ENCODE assay signal across 10 cellular contexts in genomic region chr14:61343471-61343870, GRCh38. TPM values are rescaled to one million over a fixed set of nuclear protein-coding genes. Genes with fewer than 3 reads are reported as not detected.
A peak's percentile ranks its signal among the peaks of the same experiment; 100 is the strongest.
DNase-seq lines count a peak whose midpoint lies in the region; ATAC-seq, FAIRE-seq and TF ChIP-seq lines count a peak whose summit lies in the region.
"Had no signal": no experiment of that assay in that cellular context is flagged by ENCODE, and none has a peak within 500 bp of the region (broad histone marks: within the 10 kb centered on the region; RNA-seq: fewer than 3 reads in every experiment).

No MANE protein-coding gene starts in this region.

- in situ Hi-C loops in GM23248 (cut with MboI) = no loop called here

- no peaks in the 10 kb centered on the region for H3K9me3 ChIP-seq in GM23248 (ENCODE audit: low read depth)
- no peaks in the 10 kb centered on the region for H3K9me3 ChIP-seq in gastroesophageal sphincter
- no peaks in the 10 kb centered on the region for H3K9me3 ChIP-seq in small intestine (ENCODE audit: control insufficient read depth, low read depth)

- no peaks in the 10 kb centered on the region for H3K4me1 ChIP-seq in GM23248 (ENCODE audit: insufficient read depth)
- H3K4me1 ChIP-seq in gastroesophageal sphincter = peaks cover 0 to 43% (median 6%) of the 10 kb centered on the region in 3 donors
- H3K4me1 ChIP-seq in small intestine (ENCODE audit: control insufficient read depth in 2 of 2, insufficient read depth in 1 of 2, low read depth in 1 of 2, low read length in 1 of 2) = no peaks in the 10 kb centered on the region

- H4K20me1 ChIP-seq in GM23248 (ENCODE audit: insufficient read depth) = no peaks in the 10 kb centered on the region

- H3K27me3 ChIP-seq in GM23248 (replicated peaks; ENCODE audit: insufficient read depth) (no peaks in the 10 kb centered on the region; the same call in 1 of the 2 replicates), gastroesophageal sphincter (no peaks in the 10 kb centered on the region), small intestine (ENCODE audit: control insufficient read depth in 2 of 2, insufficient read depth in 2 of 2, low read length in 2 of 2) (peaks cover 0 to under 1% of the 10 kb centered on the region in 2 donors)

- H3K27ac Mint-ChIP-seq in activated CD8-positive, alpha-beta T cell treated with anti-CD3 and anti-CD28 coated beads, Interleukin-2, amount 10 ng/mL, durations not matched to agents 7 days and 5 days = peak overlapping the region; percentile 90
- H3K27ac Mint-ChIP-seq: WTC11 had no signal

- no peaks in the 10 kb centered on the region for H3K27me3 Mint-ChIP-seq in activated CD8-positive, alpha-beta T cell treated with anti-CD3 and anti-CD28 coated beads, Interleukin-2, amount 10 ng/mL, durations not matched to agents 7 days and 5 days (ENCODE audit: low read depth)

- H3K36me3 ChIP-seq in GM23248 (ENCODE audit: low read depth) (no peaks in the 10 kb centered on the region), gastroesophageal sphincter (no peaks in the 10 kb centered on the region), small intestine (ENCODE audit: control insufficient read depth in 2 of 2, insufficient read depth in 2 of 2, low read length in 2 of 2) (no peaks in the 10 kb centered on the region)

- no peak for TF ChIP-seq POLR2A in gastroesophageal sphincter (IDR thresholded peaks at IDR 0.05)

- H3K27ac ChIP-seq in GM23248 (no peak overlapping the region), gastroesophageal sphincter (peak overlapping the region in 3 of 4 donors; percentile 48 to 73 (median 59)), small intestine (ENCODE audit: low read depth in 1 of 2, low read length in 1 of 2) (peak overlapping the region; percentile 47 to 72)

- no peak overlapping the region for H3K4me2 ChIP-seq in GM23248 (ENCODE audit: unreplicated experiment)

- H2AFZ ChIP-seq in GM23248 = no peak overlapping the region

- TF ChIP-seq CTCF in gastroesophageal sphincter (IDR thresholded peaks at IDR 0.05) = no peak

- ATAC-seq in activated CD8-positive, alpha-beta T cell treated with anti-CD3 and anti-CD28 coated beads, Interleukin-2, amount 10 ng/mL, durations not matched to agents 7 days and 5 days = no peak
- ATAC-seq in gastroesophageal sphincter = peak; percentile 48
- ATAC-seq in HG03469 (IDR thresholded peaks at IDR 0.05; ENCODE audit: unreplicated experiment) = no peak
- ATAC-seq: WTC11 had no signal

- no peak for TF ChIP-seq EP300 in gastroesophageal sphincter (IDR thresholded peaks at IDR 0.05)

- H3K4me3 Mint-ChIP-seq in activated CD8-positive, alpha-beta T cell treated with anti-CD3 and anti-CD28 coated beads, Interleukin-2, amount 10 ng/mL, durations not matched to agents 7 days and 5 days = peak overlapping the region; percentile 72
- H3K4me3 Mint-ChIP-seq: WTC11 had no signal

- no peaks in the 10 kb centered on the region for H3F3A ChIP-seq in GM23248 (ENCODE audit: insufficient read depth)

- DNase-seq in GM23248 (peak; percentile 29), small intestine (no peak), NCI-H2196 (lab: John Stamatoyannopoulos, UW; ENCODE audit: unreplicated experiment) (no peak), NCI-H187 treated with DMSO at 0.1 percent for 48 hours (lab: John Stamatoyannopoulos, UW) (no peak)
- DNase-seq in activated CD8-positive, alpha-beta T cell treated with anti-CD3 and anti-CD28 coated beads, Interleukin-2, amount 10 ng/mL, durations not matched to agents 7 days and 5 days = no peak
- DNase-seq: left cardiac atrium, NCI-H2171 treated with DMSO at 0.1 percent for 48 hours had no signal

- 0 to 3% methylated on average over 1 of the region's 1 CpG for WGBS in GM23248 (ENCODE audit: low coverage in 1 of 2, low lambda C conversion rate in 2 of 2, missing lambda C conversion rate in 2 of 2), 2 experiments
- 60% methylated on average over 1 of the region's 1 CpG for WGBS in gastroesophageal sphincter (ENCODE audit: low coverage in 1 of 2), 2 donors
- 71 to 87% (median 71%) methylated on average over 1 of the region's 1 CpG for WGBS in small intestine, 3 donors

- peaks cover 81% of the 10 kb centered on the region for H3K36me3 Mint-ChIP-seq in activated CD8-positive, alpha-beta T cell treated with anti-CD3 and anti-CD28 coated beads, Interleukin-2, amount 10 ng/mL, durations not matched to agents 7 days and 5 days (ENCODE audit: low read depth)
- H3K36me3 Mint-ChIP-seq: WTC11 had no signal

- H3K9ac ChIP-seq in GM23248 = no peak overlapping the region

- CTCF ChIA-PET in activated CD8-positive, alpha-beta T cell treated with anti-CD3 and anti-CD28 coated beads, Interleukin-2, amount 10 ng/mL, durations not matched to agents 7 days and 5 days (lab: Charles Lee) = interaction anchor here (1.0 to 6.0 kb wide), 11 partner anchors 9 to 494 kb away, joined by 3 to 42 read pairs (median 5); no protein-coding TSS in a partner anchor

- no peak for FAIRE-seq in small intestine (lab: Jason Lieb, UNC)

- H3K9me2 ChIP-seq in GM23248 (ENCODE audit: insufficient read depth) = no peaks in the 10 kb centered on the region

- POLR2A ChIA-PET in activated CD8-positive, alpha-beta T cell treated with anti-CD3 and anti-CD28 coated beads, Interleukin-2, amount 10 ng/mL, durations not matched to agents 7 days and 5 days (lab: Charles Lee) = interaction anchor here (1.1 to 13.2 kb wide), 11 partner anchors 11 to 134 kb away, joined by 3 to 177 read pairs (median 6); partner anchors contain the start of gene PRKCH

- H3K4me1 Mint-ChIP-seq in activated CD8-positive, alpha-beta T cell treated with anti-CD3 and anti-CD28 coated beads, Interleukin-2, amount 10 ng/mL, durations not matched to agents 7 days and 5 days (ENCODE audit: low read depth) = peaks cover 95% of the 10 kb centered on the region

- H3K4me3 ChIP-seq in GM23248 (no peak overlapping the region), gastroesophageal sphincter (no peak overlapping the region), small intestine (ENCODE audit: low read depth in 1 of 2, low read length in 2 of 2) (no peak overlapping the region)

- peaks cover under 1% of the 10 kb centered on the region for H3K9me3 Mint-ChIP-seq in activated CD8-positive, alpha-beta T cell treated with anti-CD3 and anti-CD28 coated beads, Interleukin-2, amount 10 ng/mL, durations not matched to agents 7 days and 5 days (ENCODE audit: insufficient read depth)
- H3K9me3 Mint-ChIP-seq: WTC11 had no signal

- H3K79me2 ChIP-seq in GM23248 (ENCODE audit: insufficient read depth) = no peaks in the 10 kb centered on the region

RNA-seq across cellular contexts. Expression of gene PRKCH, which starts 22.1 kb away (rescaled TPM):
- total RNA-seq in GM23248 (2014; rRNA removed; shearing (Covaris generic)) = 2.7 and 3.5 TPM in 2 replicates
- 2.4 and 2.9 TPM in 2 replicates for polyA plus RNA-seq in GM23248 (2016; fragmentation: Nextera tagmentation; extraction: Ambion mirVana)
- total RNA-seq in activated CD8-positive, alpha-beta T cell treated with anti-CD3 and anti-CD28 coated beads, Interleukin-2, amount 10 ng/mL, durations not matched to agents 7 days and 5 days = 100 to 1,000 TPM; 318 to 343 TPM
- total RNA-seq in gastroesophageal sphincter = 10 to 100 TPM; 17.9 to 28.7 (median 25.0) TPM
- 10 to 100 TPM; 12.1 to 17.3 (median 13.6) TPM for polyA plus RNA-seq in small intestine

Comparison
In these comparisons a context has a peak if more than half of its experiments do, and no peak if none do; other contexts are left out.
1. RNA of gene PRKCH, which starts 22.1 kb away (total RNA-seq): 318 to 343 TPM in activated CD8-positive, alpha-beta T cell treated with anti-CD3 and anti-CD28 coated beads, Interleukin-2, amount 10 ng/mL, durations not matched to agents 7 days and 5 days; 17.9 to 28.7 TPM in gastroesophageal sphincter and 2.7 to 3.5 TPM in GM23248; every median in the first group is over 10 times any median in the second.